Comparison of ENCODE assay signal across 1 cellular context in genomic region chr18:59359576-59359952, GRCh38.
TF ChIP-seq lines count a peak whose summit lies in the region.

No MANE protein-coding gene starts in this region.

TF ChIP-seq in GM12878, 131 proteins besides CTCF, POLR2A, EP300 and RAD21 (continued from another document):
- TF ChIP-seq USF1 (IDR thresholded peaks at IDR 0.05; ENCODE audit: borderline replicate concordance, extremely low read length, insufficient read depth, low read depth, low read length) (no peak), RB1 (IDR thresholded peaks at IDR 0.05; ENCODE audit: borderline replicate concordance) (no peak), CHD1 (IDR thresholded peaks at IDR 0.05; ENCODE audit: low read depth, low read length) (no peak), NR2F1 (conservative IDR thresholded peaks at IDR 0.05) (no peak), TCF12 (IDR thresholded peaks at IDR 0.05; ENCODE audit: low read depth, low read length) (no peak), CBX3 (IDR thresholded peaks at IDR 0.05; ENCODE audit: borderline replicate concordance, low read depth) (no peak)
